Comparison of ENCODE assay signal across 8 cellular contexts in the genomic region with DNA sequence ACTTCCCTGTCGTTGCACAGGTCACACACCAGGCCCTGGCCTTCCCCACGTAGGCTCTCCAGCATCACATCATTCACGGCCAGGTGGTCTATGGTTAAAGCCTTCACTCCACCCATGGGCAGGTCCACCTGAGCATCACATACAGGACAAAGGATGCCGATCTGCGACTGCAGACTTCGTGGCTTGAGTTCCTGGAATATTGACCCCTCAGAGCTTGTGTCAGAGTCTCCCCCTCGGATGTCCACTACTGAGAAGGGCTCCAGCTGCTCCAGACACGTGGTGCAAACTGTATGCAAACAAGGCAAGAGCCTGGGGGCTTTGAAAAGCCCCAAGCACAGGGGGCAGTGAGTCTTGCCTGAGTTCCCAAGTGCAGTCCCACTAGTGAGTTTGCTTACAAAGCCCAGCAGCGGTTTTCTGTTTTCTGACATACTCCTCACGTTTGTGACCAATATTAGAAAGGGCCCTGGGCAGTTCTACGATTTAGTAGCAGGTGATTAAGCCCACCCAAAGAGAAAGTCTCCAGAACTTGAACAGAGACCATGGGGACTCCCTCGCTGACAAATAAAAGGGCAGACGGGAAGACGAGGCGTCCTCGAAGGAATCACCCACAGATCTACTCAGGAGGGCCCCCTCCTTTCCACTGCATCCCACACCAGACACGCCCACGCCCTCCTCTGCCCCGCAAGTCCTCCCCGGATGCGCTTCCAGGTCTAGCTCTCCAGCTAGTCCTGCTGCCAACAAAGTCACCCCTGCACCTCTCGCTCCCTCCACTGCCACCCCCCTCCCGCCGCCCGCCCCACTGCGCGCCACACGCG. TPM values are rescaled to one million over a fixed set of nuclear protein-coding genes. Genes with fewer than 3 reads are reported as not detected.
DNase-seq lines count a peak whose midpoint lies in the region; ATAC-seq, FAIRE-seq and TF ChIP-seq lines count a peak whose summit lies in the region.

No MANE protein-coding gene starts in this region.

- H3K9me3 Mint-ChIP-seq in astrocyte (ENCODE audit: unreplicated experiment) (no peaks in the 10 kb centered on the region), immature natural killer cell (no peaks in the 10 kb centered on the region)
- H3K9me3 Mint-ChIP-seq in stimulated activated memory B cell treated with anti-CD40 and anti-IgM and Interleukin-4, amounts not matched to agents 10 μg/mL and 1 μg/mL and 100 μg/mL, for 72 hours, result no peaks in the 10 kb centered on the region

- H3K27me3 Mint-ChIP-seq in astrocyte (ENCODE audit: low read depth, unreplicated experiment) (no peaks in the 10 kb centered on the region), immature natural killer cell (ENCODE audit: low read depth in 3 of 3) (peaks cover 0 to 4% (median 0%) of the 10 kb centered on the region in 3 donors)
- no peaks in the 10 kb centered on the region for H3K27me3 Mint-ChIP-seq in stimulated activated memory B cell treated with anti-CD40 and anti-IgM and Interleukin-4, amounts not matched to agents 10 μg/mL and 1 μg/mL and 100 μg/mL, for 72 hours

- peak overlapping the region; percentile 92 for H3K4me2 ChIP-seq in astrocyte (ENCODE audit: low read length)

- H3K27me3 ChIP-seq in astrocyte (ENCODE audit: insufficient read depth, low read length), result no peaks in the 10 kb centered on the region

- no peaks in the 10 kb centered on the region for H3K36me3 ChIP-seq in astrocyte (ENCODE audit: insufficient read depth, low read length)

- H3K4me3 Mint-ChIP-seq in astrocyte (ENCODE audit: unreplicated experiment) (peak overlapping the region; percentile 88), immature natural killer cell (peak overlapping the region; percentile 80 to 89 (median 86))
- peak overlapping the region; percentile 85 for H3K4me3 Mint-ChIP-seq in stimulated activated memory B cell treated with anti-CD40 and anti-IgM and Interleukin-4, amounts not matched to agents 10 μg/mL and 1 μg/mL and 100 μg/mL, for 72 hours

- H3K27ac Mint-ChIP-seq in astrocyte (ENCODE audit: unreplicated experiment) (peak overlapping the region; percentile 83), immature natural killer cell (peak overlapping the region in 2 of 6 donors; percentile 43 to 51)
- peak overlapping the region; percentile 69 for H3K27ac Mint-ChIP-seq in stimulated activated memory B cell treated with anti-CD40 and anti-IgM and Interleukin-4, amounts not matched to agents 10 μg/mL and 1 μg/mL and 100 μg/mL, for 72 hours

- peak overlapping the region; percentile 73 for H2AFZ ChIP-seq in astrocyte (ENCODE audit: low read depth, low read length)

- peaks cover 12% of the 10 kb centered on the region for H3K4me1 ChIP-seq in astrocyte (ENCODE audit: insufficient read depth, low read length)

- peak overlapping the region; percentile 71 for H3K4me3 ChIP-seq in LNCaP clone FGC (ENCODE audit: low read depth, low read length)
- peak overlapping the region; percentile 91 for H3K4me3 ChIP-seq in astrocyte (ENCODE audit: insufficient read depth, low read depth, low read length)

- peaks cover 3% of the 10 kb centered on the region for H3K4me1 Mint-ChIP-seq in astrocyte (ENCODE audit: low read depth, unreplicated experiment)
- H3K4me1 Mint-ChIP-seq in immature natural killer cell, result peaks cover 13 to 22% of the 10 kb centered on the region in 2 donors
- peaks cover 7% of the 10 kb centered on the region for H3K4me1 Mint-ChIP-seq in stimulated activated memory B cell treated with anti-CD40 and anti-IgM and Interleukin-4, amounts not matched to agents 10 μg/mL and 1 μg/mL and 100 μg/mL, for 72 hours

- no peak for ATAC-seq in stimulated activated memory B cell treated with anti-CD40 and anti-IgM and Interleukin-4, amounts not matched to agents 10 μg/mL and 1 μg/mL and 100 μg/mL, for 72 hours

- TF ChIP-seq CTCF in LNCaP clone FGC (IDR thresholded peaks at IDR 0.05; ENCODE audit: control insufficient read depth, extremely low read depth, insufficient read depth), result no peak
- no peak for TF ChIP-seq CTCF in astrocyte (IDR thresholded peaks at IDR 0.05; ENCODE audit: insufficient read depth, low read depth, low read length)

- H3K27ac ChIP-seq in astrocyte (ENCODE audit: low read depth, low read length), result peak overlapping the region; percentile 99

- H3K36me3 Mint-ChIP-seq in astrocyte (ENCODE audit: low read depth, unreplicated experiment), result peaks cover 6% of the 10 kb centered on the region
- no peaks in the 10 kb centered on the region for H3K36me3 Mint-ChIP-seq in immature natural killer cell
- no peaks in the 10 kb centered on the region for H3K36me3 Mint-ChIP-seq in stimulated activated memory B cell treated with anti-CD40 and anti-IgM and Interleukin-4, amounts not matched to agents 10 μg/mL and 1 μg/mL and 100 μg/mL, for 72 hours

- DNase-seq in NCI-H510A (lab: John Stamatoyannopoulos, UW), result peak; percentile 40
- no peak for DNase-seq in NCI-H510A treated with DMSO at 0.1 percent for 48 hours (lab: John Stamatoyannopoulos, UW)
- no peak for DNase-seq in LNCaP clone FGC (ENCODE audit: low read depth)
- DNase-seq in astrocyte (ENCODE audit: low read depth), result peak; percentile 68
- no peak for DNase-seq in immature natural killer cell
- DNase-seq in stimulated activated CD4-positive, alpha-beta T cell treated with anti-CD3 and anti-CD28 coated beads, Interleukin-4, amount 100 ng/mL, for 4 hours, result no peak
- DNase-seq in midbrain (lab: John Stamatoyannopoulos, UW), result no peak

- no peaks in the 10 kb centered on the region for H3K79me2 ChIP-seq in astrocyte (ENCODE audit: insufficient read depth, low read length)

- H3K9ac ChIP-seq in astrocyte (ENCODE audit: low read length), result peak overlapping the region; percentile 99

- no peaks in the 10 kb centered on the region for H3K9me3 ChIP-seq in astrocyte (ENCODE audit: insufficient read depth, low read depth, low read length)

- no peaks in the 10 kb centered on the region for H4K20me1 ChIP-seq in astrocyte (ENCODE audit: insufficient read depth, low read length)

- no peak for FAIRE-seq in astrocyte (lab: Jason Lieb, UNC)

RNA-seq across cellular contexts. Expression of gene TRIM45, which starts 0.6 kb away (rescaled TPM):
- 2.5 and 3.1 TPM in 2 replicates for total RNA-seq in astrocyte
- not detected for polyA plus RNA-seq in immature natural killer cell

Comparison
In these comparisons a context has a peak if more than half of its experiments do, and no peak if none do; other contexts are left out.
1. DNase-seq: peak in NCI-H510A (single experiment) and astrocyte (single experiment); none in NCI-H510A treated with DMSO at 0.1 percent for 48 hours (single experiment), LNCaP clone FGC (single experiment), immature natural killer cell (0 of 3), stimulated activated CD4-positive, alpha-beta T cell treated with anti-CD3 and anti-CD28 coated beads, Interleukin-4, amount 100 ng/mL, for 4 hours (0 of 2) and midbrain (single experiment).
2. Peak in every context shown above with its lines, with median percentiles within 50 percentile points of each other: H3K4me3 Mint-ChIP-seq.